ENCODE assay signal across 8 cellular contexts in the genomic region with DNA sequence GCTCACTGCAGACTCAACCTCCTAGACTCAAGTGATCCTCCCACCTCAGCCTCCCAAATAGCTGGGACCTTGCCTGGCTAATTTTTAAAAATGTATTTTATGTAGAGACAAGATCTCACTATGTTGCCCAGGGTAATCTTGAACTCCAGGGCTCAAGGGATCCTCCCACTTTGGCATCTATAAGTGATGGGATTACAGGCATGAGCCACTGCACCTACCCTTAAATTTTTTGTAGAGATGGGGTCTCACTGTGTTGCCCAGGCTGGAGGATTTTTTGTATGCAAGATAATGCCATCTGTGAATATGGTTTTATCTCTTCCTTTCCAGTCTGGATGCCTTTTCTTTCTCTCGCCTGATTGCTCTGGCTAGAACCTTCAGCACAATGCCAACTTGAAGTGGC.
"Had no signal": no experiment of that assay in that cellular context is flagged by ENCODE, and none has a peak within 500 bp of the region (broad histone marks: within the 10 kb centered on the region; RNA-seq: fewer than 3 reads in every experiment).

No MANE protein-coding gene starts in this region.

- H3K36me3 Mint-ChIP-seq: IgD-negative memory B cell had no signal

- DNase-seq: IMR-90, KBM-7, KG1 had no signal

- H3K4me2 ChIP-seq: KMS-11 had no signal

- H3K4me3 Mint-ChIP-seq: IgD-negative memory B cell had no signal

- H3K27me3 Mint-ChIP-seq: IgD-negative memory B cell had no signal

- ATAC-seq: HepG2 had no signal

- H3K27ac ChIP-seq: HL-60, KMS-11 had no signal

- H3K9ac ChIP-seq: KMS-11 had no signal

- H3K9me3 Mint-ChIP-seq: IgD-negative memory B cell had no signal

- H3K4me1 Mint-ChIP-seq: IgD-negative memory B cell had no signal

- FAIRE-seq: HepG2, HTR-8/SVneo had no signal

- H3K27ac Mint-ChIP-seq: IgD-negative memory B cell had no signal
